ENCODE assay signal across 17 cellular contexts in genomic region chr14:74756326-74756725, GRCh38.
"Had no signal": no experiment of that assay in that cellular context is flagged by ENCODE, and none has a peak within 500 bp of the region (broad histone marks: within the 10 kb centered on the region; RNA-seq: fewer than 3 reads in every experiment).

No MANE protein-coding gene starts in this region.

- ATAC-seq: gastrocnemius medialis, heart right ventricle, left cardiac atrium, lower lobe of right lung had no signal

- DNase-seq: effector memory CD4-positive, alpha-beta T cell; gastrocnemius medialis; heart right ventricle; kidney; left cardiac atrium; left ventricle myocardium inferior; lower lobe of right lung; mesenchymal stem cell; naive B cell; posterior cingulate gyrus; sigmoid colon; stimulated activated CD4-positive, alpha-beta T cell treated with anti-CD3 and anti-CD28 coated beads, Interleukin-12 subunit alpha, Interleukin-12 subunit beta, amount 100 ng/mL, for 4 hours; stimulated activated naive CD4-positive, alpha-beta T cell treated with Interleukin-2 at 50 U/mL for 16 hours; trophoblast cell had no signal

- FAIRE-seq: kidney had no signal

- H3K9me3 ChIP-seq: gastrocnemius medialis had no signal

- H3K4me1 ChIP-seq: esophagus muscularis mucosa, gastrocnemius medialis, heart right ventricle, left ventricle myocardium inferior, lower lobe of right lung, sigmoid colon had no signal

- H3K27ac ChIP-seq: epithelial cell of prostate, esophagus muscularis mucosa, gastrocnemius medialis, heart right ventricle, left ventricle myocardium inferior, lower lobe of right lung, sigmoid colon, skin epidermis had no signal

- H3K4me3 ChIP-seq: esophagus muscularis mucosa, gastrocnemius medialis, heart right ventricle, left ventricle myocardium inferior, lower lobe of right lung, sigmoid colon, skin epidermis had no signal

- H3K27me3 ChIP-seq: esophagus muscularis mucosa, gastrocnemius medialis, heart right ventricle, sigmoid colon had no signal

- H3K36me3 ChIP-seq: esophagus muscularis mucosa, gastrocnemius medialis, heart right ventricle, left ventricle myocardium inferior, lower lobe of right lung, sigmoid colon had no signal
